In the genomic region with DNA sequence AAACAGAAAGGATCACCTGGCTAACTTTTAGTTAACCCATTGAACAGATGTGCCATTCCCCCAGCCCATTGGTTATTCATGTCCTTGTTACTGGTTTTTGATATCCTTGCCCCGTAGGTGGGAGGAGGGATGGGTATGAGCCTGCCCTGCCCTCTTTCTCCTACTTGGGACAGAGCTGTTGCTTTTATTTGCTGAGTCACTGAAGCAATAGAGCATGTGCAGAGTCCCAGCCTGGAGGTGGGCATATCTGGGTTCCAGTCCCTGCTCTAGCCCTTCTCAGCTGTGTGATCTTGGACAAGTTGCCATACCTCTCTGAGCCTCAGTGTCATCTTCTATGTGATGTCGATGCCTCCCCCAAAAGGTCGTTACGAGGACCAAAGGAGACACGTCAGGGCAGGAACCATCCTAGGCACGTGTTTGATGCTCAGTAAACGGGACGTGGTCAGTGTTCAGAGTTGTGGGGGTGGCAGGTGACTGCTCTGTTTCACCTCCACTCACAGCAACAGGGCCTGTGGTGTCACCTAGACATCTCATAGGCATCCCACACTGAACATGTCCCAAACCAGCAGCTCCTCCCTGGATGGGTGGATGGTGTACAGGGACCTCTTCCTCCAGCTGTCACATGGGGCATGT, we compare ENCODE assay signal across 8 cellular contexts.
DNase-seq lines count a peak whose midpoint lies in the region; ATAC-seq and TF ChIP-seq lines count a peak whose summit lies in the region.

No MANE protein-coding gene starts in this region.

- H3K27me3 ChIP-seq in left ventricle myocardium inferior (ENCODE audit: low read depth) = no peaks in the 10 kb centered on the region
- no peaks in the 10 kb centered on the region for H3K27me3 ChIP-seq in thyroid gland

- H3K27me3 Mint-ChIP-seq in activated CD4-positive, alpha-beta T cell treated with anti-CD3 and anti-CD28 coated beads, Interleukin-2, amount 10 ng/mL, durations not matched to agents 7 days and 5 days = no peaks in the 10 kb centered on the region

- H3K36me3 Mint-ChIP-seq in activated CD4-positive, alpha-beta T cell treated with anti-CD3 and anti-CD28 coated beads, Interleukin-2, amount 10 ng/mL, durations not matched to agents 7 days and 5 days (ENCODE audit: low read depth) = no peaks in the 10 kb centered on the region

- H3K9me3 ChIP-seq in left ventricle myocardium inferior (replicated peaks) (no peaks in the 10 kb centered on the region), thyroid gland (no peaks in the 10 kb centered on the region)

- peak; percentile 51 for DNase-seq in activated CD4-positive, alpha-beta T cell treated with anti-CD3 and anti-CD28 coated beads for 48 hours
- DNase-seq in activated CD4-positive, alpha-beta T cell treated with anti-CD3 and anti-CD28 coated beads for 4 hours = no peak
- DNase-seq in activated CD4-positive, alpha-beta T cell treated with anti-CD3 and anti-CD28 coated beads, Interleukin-2, amount 10 ng/mL, durations not matched to agents 7 days and 5 days = peak; percentile 26
- no peak for DNase-seq in left ventricle myocardium inferior
- peak; percentile 44 to 49 for DNase-seq in thyroid gland
- no peak for DNase-seq in NCI-H1417 (lab: John Stamatoyannopoulos, UW)
- no peak for DNase-seq in GM10266 (ENCODE audit: extremely low spot score)

- H3K9me3 Mint-ChIP-seq in activated CD4-positive, alpha-beta T cell treated with anti-CD3 and anti-CD28 coated beads, Interleukin-2, amount 10 ng/mL, durations not matched to agents 7 days and 5 days = no peaks in the 10 kb centered on the region

- H3K4me3 ChIP-seq in left ventricle myocardium inferior (peak overlapping the region; percentile 47), thyroid gland (replicated peaks in 1 of 3) (no peak overlapping the region)

- peak overlapping the region; percentile 85 for H3K27ac Mint-ChIP-seq in activated CD4-positive, alpha-beta T cell treated with anti-CD3 and anti-CD28 coated beads, Interleukin-2, amount 10 ng/mL, durations not matched to agents 7 days and 5 days

- 75 to 86% methylated on average over 7 to 8 of the region's 8 CpGs for WGBS in thyroid gland, 2 donors

- H3K4me1 Mint-ChIP-seq in activated CD4-positive, alpha-beta T cell treated with anti-CD3 and anti-CD28 coated beads, Interleukin-2, amount 10 ng/mL, durations not matched to agents 7 days and 5 days = peaks cover 59% of the 10 kb centered on the region

- H3K4me3 Mint-ChIP-seq in activated CD4-positive, alpha-beta T cell treated with anti-CD3 and anti-CD28 coated beads, Interleukin-2, amount 10 ng/mL, durations not matched to agents 7 days and 5 days = peak overlapping the region; percentile 63

- H3K27ac ChIP-seq in left ventricle myocardium inferior (replicated peaks) (peak overlapping the region; percentile 64), thyroid gland (peak overlapping the region; percentile 67 to 92 (median 88))

- peaks cover 71% of the 10 kb centered on the region for H3K4me1 ChIP-seq in left ventricle myocardium inferior
- H3K4me1 ChIP-seq in thyroid gland = peaks cover 47 to 61% of the 10 kb centered on the region in 2 donors

- no peaks in the 10 kb centered on the region for H3K36me3 ChIP-seq in left ventricle myocardium inferior
- H3K36me3 ChIP-seq in thyroid gland = no peaks in the 10 kb centered on the region

- no peak for ATAC-seq in GM18861 (IDR thresholded peaks at IDR 0.05; ENCODE audit: unreplicated experiment)

- TF ChIP-seq POLR2A in thyroid gland (IDR thresholded peaks at IDR 0.05) = peak in 1 of 2 donors; percentile 26

- intact Hi-C loops in left ventricle myocardium inferior (cut with micrococcal nuclease) (no loop called here), thyroid gland (cut with DNase I) (no loop called here)

- POLR2A ChIA-PET in activated CD4-positive, alpha-beta T cell treated with anti-CD3 and anti-CD28 coated beads, Interleukin-2, amount 10 ng/mL, durations not matched to agents 7 days and 5 days (lab: Charles Lee) = interaction anchor here (0.7 kb wide), 1 partner anchor 125 kb away, joined by 3 read pairs; a partner anchor contains a TSS

- CTCF ChIA-PET in activated CD4-positive, alpha-beta T cell treated with anti-CD3 and anti-CD28 coated beads, Interleukin-2, amount 10 ng/mL, durations not matched to agents 7 days and 5 days (lab: Charles Lee) = interaction anchor here (1.0 to 1.7 kb wide), 5 partner anchors 9 to 113 kb away, joined by 3 to 4 read pairs (median 4); no protein-coding TSS in a partner anchor

- TF ChIP-seq CTCF in left ventricle myocardium inferior (IDR thresholded peaks at IDR 0.05; ENCODE audit: borderline replicate concordance) (no peak), thyroid gland (IDR thresholded peaks at IDR 0.05) (no peak), GM10266 (IDR thresholded peaks at IDR 0.05; ENCODE audit: control insufficient read depth, insufficient read depth, low read depth, missing control alignments) (no peak)

Comparison
In these comparisons a context has a peak if more than half of its experiments do, and no peak if none do; other contexts are left out.
1. DNase-seq: peak in activated CD4-positive, alpha-beta T cell treated with anti-CD3 and anti-CD28 coated beads for 48 hours (single experiment), activated CD4-positive, alpha-beta T cell treated with anti-CD3 and anti-CD28 coated beads, Interleukin-2, amount 10 ng/mL, durations not matched to agents 7 days and 5 days (single experiment) and thyroid gland (2 of 2); none in activated CD4-positive, alpha-beta T cell treated with anti-CD3 and anti-CD28 coated beads for 4 hours (0 of 2), left ventricle myocardium inferior (single experiment), NCI-H1417 (0 of 3) and GM10266 (single experiment).